ENCODE assay signal across 9 cellular contexts in the genomic region with DNA sequence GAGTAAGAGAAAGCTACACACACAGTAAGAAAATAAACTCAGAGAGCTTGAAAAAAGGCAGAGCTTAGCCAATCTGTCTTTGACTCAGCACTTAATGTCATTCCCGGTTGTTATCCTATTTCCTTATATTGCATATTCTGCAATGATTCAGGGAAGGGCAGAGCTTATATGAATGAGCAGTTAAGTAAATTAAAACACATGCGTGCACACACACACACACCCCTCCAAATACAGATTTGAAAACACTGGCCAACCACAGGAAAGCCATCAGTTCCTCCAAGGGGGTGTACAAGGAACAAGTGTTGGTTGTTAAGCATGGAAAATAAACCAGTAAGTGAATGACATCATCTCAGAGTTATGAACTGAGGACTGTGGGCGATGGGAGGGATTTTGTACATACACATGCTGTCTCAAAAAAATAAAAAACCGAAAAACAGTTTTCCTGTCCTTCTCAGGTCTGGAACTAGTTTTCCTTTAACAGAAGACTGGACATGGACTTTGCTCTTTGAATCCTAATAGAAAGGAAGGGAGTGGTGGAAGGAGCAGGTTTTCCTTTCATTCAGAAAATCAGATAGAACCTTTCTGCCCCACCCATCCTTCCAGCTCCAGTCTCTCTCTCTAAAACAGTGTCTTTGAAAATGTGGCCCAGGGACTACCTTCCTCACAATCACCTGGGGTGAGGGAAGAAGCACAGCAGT. TPM values are rescaled to one million over a fixed set of nuclear protein-coding genes. Genes with fewer than 3 reads are reported as not detected.
DNase-seq lines count a peak whose midpoint lies in the region; ATAC-seq, FAIRE-seq and TF ChIP-seq lines count a peak whose summit lies in the region.
"Had no signal": no experiment of that assay in that cellular context is flagged by ENCODE, and none has a peak within 500 bp of the region (broad histone marks: within the 10 kb centered on the region; RNA-seq: fewer than 3 reads in every experiment).

No MANE protein-coding gene starts in this region.

- H2BK20ac ChIP-seq in IMR-90 (ENCODE audit: low read depth, low read length): no peak overlapping the region

- peaks cover 0 to 4% (median 0%) of the 10 kb centered on the region in 7 donors for H3K9me3 Mint-ChIP-seq in CD4-positive, CD25-positive, alpha-beta regulatory T cell
- no peaks in the 10 kb centered on the region for H3K9me3 Mint-ChIP-seq in activated naive CD8-positive, alpha-beta T cell treated with anti-CD3 and anti-CD28 coated beads, Interleukin-2, amount 10 ng/mL, durations not matched to agents 7 days and 5 days

- peak overlapping the region; percentile 40 to 94 (median 86) for H3K4me3 Mint-ChIP-seq in CD4-positive, CD25-positive, alpha-beta regulatory T cell
- H3K4me3 Mint-ChIP-seq in activated naive CD8-positive, alpha-beta T cell treated with anti-CD3 and anti-CD28 coated beads, Interleukin-2, amount 10 ng/mL, durations not matched to agents 7 days and 5 days: peak overlapping the region; percentile 97

- peaks cover 10% of the 10 kb centered on the region for H3K27me3 ChIP-seq in CD4-positive, CD25-positive, alpha-beta regulatory T cell (ENCODE audit: control insufficient read depth, insufficient read depth, low read length)
- H3K27me3 ChIP-seq in IMR-90 (ENCODE audit: control insufficient read depth, insufficient read depth, low read length): peaks cover 12% of the 10 kb centered on the region
- no peaks in the 10 kb centered on the region for H3K27me3 ChIP-seq in mucosa of rectum (ENCODE audit: control insufficient read depth in 2 of 2, insufficient read depth in 2 of 2, low read length in 2 of 2)
- no peaks in the 10 kb centered on the region for H3K27me3 ChIP-seq in body of pancreas
- no peaks in the 10 kb centered on the region for H3K27me3 ChIP-seq in ascending aorta

- TF ChIP-seq CTCF in IMR-90 (conservative IDR thresholded peaks at IDR 0.05; ENCODE audit: low read depth, low read length): no peak
- no peak for TF ChIP-seq CTCF in body of pancreas (IDR thresholded peaks at IDR 0.05)
- no peak for TF ChIP-seq CTCF in D721Med (IDR thresholded peaks at IDR 0.05; ENCODE audit: insufficient read depth, missing control alignments)
- TF ChIP-seq CTCF in ascending aorta (IDR thresholded peaks at IDR 0.05): no peak

- H2AK9ac ChIP-seq in IMR-90 (replicated peaks; ENCODE audit: low read depth, low read length, poor library complexity): peak overlapping the region; percentile 96

- H3K18ac ChIP-seq in IMR-90 (ENCODE audit: low read depth, low read length): peak overlapping the region; percentile 78

- H4K91ac ChIP-seq in IMR-90 (ENCODE audit: insufficient read depth, low read depth, low read length): peak overlapping the region; percentile 51

- peak overlapping the region; percentile 31 for H2BK15ac ChIP-seq in IMR-90 (ENCODE audit: low read depth, low read length)

- peak overlapping the region; percentile 32; the same call in 1 of the 2 replicates for H4K5ac ChIP-seq in IMR-90 (ENCODE audit: low read depth, low read length)

- dilution Hi-C loops in IMR-90 (cut with HindIII; ENCODE audit: low sequenced_read_pairs, unreplicated experiment): no loop called here

- WGBS in IMR-90 (ENCODE audit: extremely low coverage in 2 of 2, insufficient read length in 1 of 2), 2 experiments: no CpG with 5 or more reads among the region's 4 CpGs
- WGBS in body of pancreas, 2 donors: 6% methylated on average over 4 of the region's 4 CpGs

- H3K27ac ChIP-seq in CD4-positive, CD25-positive, alpha-beta regulatory T cell (ENCODE audit: insufficient read depth, low read length, poor library complexity, severe bottlenecking): no peak overlapping the region
- H3K27ac ChIP-seq in IMR-90 (ENCODE audit: insufficient read depth, low read length) (peak overlapping the region; percentile 66), mucosa of rectum (ENCODE audit: low read depth in 2 of 2, low read length in 2 of 2) (peak overlapping the region; percentile 86 to 95), body of pancreas (no peak overlapping the region), ascending aorta (no peak overlapping the region)

- H3K27me3 Mint-ChIP-seq in CD4-positive, CD25-positive, alpha-beta regulatory T cell: peaks cover 30% of the 10 kb centered on the region
- peaks cover 15% of the 10 kb centered on the region for H3K27me3 Mint-ChIP-seq in activated naive CD8-positive, alpha-beta T cell treated with anti-CD3 and anti-CD28 coated beads, Interleukin-2, amount 10 ng/mL, durations not matched to agents 7 days and 5 days

- H3K9me3 ChIP-seq in CD4-positive, CD25-positive, alpha-beta regulatory T cell (ENCODE audit: control insufficient read depth in 2 of 2, low read length in 2 of 2): no peaks in the 10 kb centered on the region
- H3K9me3 ChIP-seq in IMR-90 (ENCODE audit: control insufficient read depth, insufficient read depth, low read length) (no peaks in the 10 kb centered on the region), mucosa of rectum (ENCODE audit: control insufficient read depth in 2 of 2, low read length in 2 of 2) (no peaks in the 10 kb centered on the region), body of pancreas (no peaks in the 10 kb centered on the region), ascending aorta (no peaks in the 10 kb centered on the region)

- H3K4me1 Mint-ChIP-seq in CD4-positive, CD25-positive, alpha-beta regulatory T cell: peaks cover 8 to 20% (median 13%) of the 10 kb centered on the region in 4 donors
- H3K4me1 Mint-ChIP-seq in activated naive CD8-positive, alpha-beta T cell treated with anti-CD3 and anti-CD28 coated beads, Interleukin-2, amount 10 ng/mL, durations not matched to agents 7 days and 5 days: peaks cover 14% of the 10 kb centered on the region

- H2AFZ ChIP-seq in IMR-90 (replicated peaks; ENCODE audit: low read length, poor library complexity): peak overlapping the region; percentile 94

- H2AK5ac ChIP-seq in IMR-90 (ENCODE audit: low read depth, low read length): peak overlapping the region; percentile 54; the same call in 1 of the 2 replicates

- H4K20me1 ChIP-seq in IMR-90 (ENCODE audit: insufficient read depth, low read length): no peaks in the 10 kb centered on the region; the same call in 1 of the 2 replicates

- peaks cover 8 to 29% of the 10 kb centered on the region in 2 experiments for H3K79me1 ChIP-seq in IMR-90 (ENCODE audit: low read depth in 1 of 2, low read length in 2 of 2)

- peaks cover 15% of the 10 kb centered on the region for H3K9me1 ChIP-seq in IMR-90 (ENCODE audit: insufficient read depth, low read length)

- no peak for DNase-seq in CD4-positive, CD25-positive, alpha-beta regulatory T cell
- DNase-seq in IMR-90 (peak; percentile 96), body of pancreas (no peak), D721Med (ENCODE audit: insufficient read length, low spot score) (no peak), ascending aorta (ENCODE audit: low spot score in 2 of 2) (no peak)
- no peak for DNase-seq in activated naive CD8-positive, alpha-beta T cell treated with anti-CD3 and anti-CD28 coated beads, Interleukin-2, amount 10 ng/mL, durations not matched to agents 7 days and 5 days

- intact Hi-C loops in IMR-90 (cut with micrococcal nuclease) (loop anchor here (1.0 to 2.0 kb wide), 4 partner anchors 73 to 115 kb away; no protein-coding TSS in a partner anchor), body of pancreas (cut with DNase I) (no loop called here), ascending aorta (cut with DNase I) (no loop called here)

- H3K36me3 Mint-ChIP-seq in CD4-positive, CD25-positive, alpha-beta regulatory T cell: no peaks in the 10 kb centered on the region
- H3K36me3 Mint-ChIP-seq in activated naive CD8-positive, alpha-beta T cell treated with anti-CD3 and anti-CD28 coated beads, Interleukin-2, amount 10 ng/mL, durations not matched to agents 7 days and 5 days: peaks cover 12% of the 10 kb centered on the region

- no peak overlapping the region for H3K27ac Mint-ChIP-seq in CD4-positive, CD25-positive, alpha-beta regulatory T cell
- H3K27ac Mint-ChIP-seq in activated naive CD8-positive, alpha-beta T cell treated with anti-CD3 and anti-CD28 coated beads, Interleukin-2, amount 10 ng/mL, durations not matched to agents 7 days and 5 days: no peak overlapping the region

- no peak for FAIRE-seq in D721Med (lab: Jason Lieb, UNC)

- ATAC-seq in CD4-positive, CD25-positive, alpha-beta regulatory T cell (ENCODE audit: low read depth in 2 of 2): no peak
- ATAC-seq in IMR-90 (ENCODE audit: low read depth) (peak; percentile 89), body of pancreas (no peak), GM18502 (IDR thresholded peaks at IDR 0.05; ENCODE audit: poor library complexity, unreplicated experiment) (no peak)
- no peak for ATAC-seq in activated naive CD8-positive, alpha-beta T cell treated with anti-CD3 and anti-CD28 coated beads, Interleukin-2, amount 10 ng/mL, durations not matched to agents 7 days and 5 days (ENCODE audit: low read depth)

- no peaks in the 10 kb centered on the region for H3K36me3 ChIP-seq in CD4-positive, CD25-positive, alpha-beta regulatory T cell (ENCODE audit: control insufficient read depth, insufficient read depth, low read length)
- H3K36me3 ChIP-seq in IMR-90 (ENCODE audit: control insufficient read depth, insufficient read depth, low read length): no peaks in the 10 kb centered on the region
- no peaks in the 10 kb centered on the region for H3K36me3 ChIP-seq in mucosa of rectum (ENCODE audit: control insufficient read depth in 2 of 2, insufficient read depth in 2 of 2, low read length in 2 of 2)
- H3K36me3 ChIP-seq in body of pancreas (replicated peaks in 1 of 2; ENCODE audit: insufficient read depth in 1 of 2, low read depth in 2 of 2): no peaks in the 10 kb centered on the region
- no peaks in the 10 kb centered on the region for H3K36me3 ChIP-seq in ascending aorta

- H3K4me3 ChIP-seq in CD4-positive, CD25-positive, alpha-beta regulatory T cell (ENCODE audit: low read depth, low read length): peak overlapping the region; percentile 13
- peak overlapping the region; percentile 73; the same call in 1 of the 2 replicates for H3K4me3 ChIP-seq in IMR-90 (ENCODE audit: insufficient read depth, low read depth, low read length)
- peak overlapping the region; percentile 61 to 76 for H3K4me3 ChIP-seq in mucosa of rectum (ENCODE audit: low read length in 2 of 2)
- H3K4me3 ChIP-seq in body of pancreas: no peak overlapping the region
- no peak overlapping the region for H3K4me3 ChIP-seq in ascending aorta

- POLR2A ChIA-PET in IMR-90 (lab: Charles Lee; ENCODE audit: unreplicated experiment): interaction anchor here (0.6 to 0.7 kb wide), 3 partner anchors 18 to 70 kb away, joined by 3 to 4 read pairs (median 3); a partner anchor contains a TSS
- POLR2A ChIA-PET in activated naive CD8-positive, alpha-beta T cell treated with anti-CD3 and anti-CD28 coated beads, Interleukin-2, amount 10 ng/mL, durations not matched to agents 7 days and 5 days (lab: Charles Lee): interaction anchor here (0.7 to 2.6 kb wide), 5 partner anchors 10 to 86 kb away, joined by 3 to 18 read pairs (median 3); a partner anchor contains a TSS

- H3K4me1 ChIP-seq in CD4-positive, CD25-positive, alpha-beta regulatory T cell (ENCODE audit: control insufficient read depth, insufficient read depth, low read length, poor library complexity, severe bottlenecking): peaks cover 10% of the 10 kb centered on the region
- H3K4me1 ChIP-seq in IMR-90 (ENCODE audit: control insufficient read depth, insufficient read depth, low read length) (peaks cover 7% of the 10 kb centered on the region), mucosa of rectum (ENCODE audit: control insufficient read depth in 2 of 2, insufficient read depth in 2 of 2, low read length in 2 of 2) (peaks cover 7 to 15% of the 10 kb centered on the region in 2 donors), body of pancreas (peaks cover 10% of the 10 kb centered on the region), ascending aorta (peaks cover 0 to 5% of the 10 kb centered on the region in 2 donors)

- no TSS peak for BruUV-seq in IMR-90 (replicated peaks; lab: Mats Ljungman, UMichigan)

- H3K14ac ChIP-seq in IMR-90 (replicated peaks; ENCODE audit: low read depth, low read length): peak overlapping the region; percentile 84

- peak overlapping the region; percentile 57 for H3K23ac ChIP-seq in IMR-90 (ENCODE audit: low read depth, low read length)

- 0 out of 2 replicates have a peak, but pooled peaks have one; percentile 25 for TF ChIP-seq POLR2A in IMR-90 (IDR thresholded peaks at IDR 0.05; ENCODE audit: low read depth, low read length)
- no peak for TF ChIP-seq POLR2A in body of pancreas (IDR thresholded peaks at IDR 0.05)

- peak overlapping the region; percentile 82 for H2BK5ac ChIP-seq in IMR-90 (ENCODE audit: low read depth, low read length, poor library complexity, severe bottlenecking)

- CTCF ChIA-PET in IMR-90 (lab: Yijun Ruan, JAX): interaction anchor here (0.6 to 1.4 kb wide), 3 partner anchors 91 to 186 kb away, joined by 3 to 4 read pairs (median 4); no protein-coding TSS in a partner anchor

- peak overlapping the region; percentile 14 to 41; a peak in 1 of 4 replicates for H4K8ac ChIP-seq in IMR-90 (ENCODE audit: low read depth in 2 of 2, low read length in 2 of 2)

- H3K56ac ChIP-seq in IMR-90 (ENCODE audit: extremely low read depth, insufficient read depth, low read length): peak overlapping the region; percentile 41

- in situ Hi-C loops in IMR-90 (cut with MboI; ENCODE audit: low sequenced_read_pairs): no loop called here

- peak overlapping the region; percentile 66 for H3K4ac ChIP-seq in IMR-90 (ENCODE audit: low read depth, low read length)

- peak overlapping the region; percentile 98 for H3K4me2 ChIP-seq in IMR-90 (ENCODE audit: low read depth, low read length)

- TF ChIP-seq RAD21 in IMR-90 (IDR thresholded peaks at IDR 0.05; ENCODE audit: low read length): no peak

- H2BK120ac ChIP-seq in IMR-90 (ENCODE audit: low read depth, low read length): peak overlapping the region; percentile 50; the same call in 1 of the 2 replicates

- H3K9ac ChIP-seq in IMR-90 (ENCODE audit: low read depth, low read length) (peak overlapping the region; percentile 61), mucosa of rectum (ENCODE audit: low read depth in 1 of 2, low read length in 2 of 2) (peak overlapping the region; percentile 65 to 66)

RNA-seq across cellular contexts. Expression of a gene that starts 1.0 kb away (rescaled TPM):
- 0.10 TPM for total RNA-seq in CD4-positive, CD25-positive, alpha-beta regulatory T cell
- under 1 TPM; 0.05 to 0.98 (median 0.41) TPM for polyA plus RNA-seq in CD4-positive, CD25-positive, alpha-beta regulatory T cell
- 13.6 TPM in 2 replicates for total RNA-seq in IMR-90 (2012; rRNA removed)
- polyA plus RNA-seq in IMR-90 (2012; rRNA removed): 12.5 and 14.9 TPM in 2 replicates
- polyA plus RNA-seq in IMR-90 (2012; cell fraction: cytosol; rRNA removed): 3.7 TPM in 2 replicates
- polyA plus RNA-seq in IMR-90 (2012; cell fraction: nucleus; rRNA removed; ENCODE audit: low replicate concordance): 54.5 and 78.1 TPM in 2 replicates
- total RNA-seq in activated naive CD8-positive, alpha-beta T cell treated with anti-CD3 and anti-CD28 coated beads, Interleukin-2, amount 10 ng/mL, durations not matched to agents 7 days and 5 days: 10 to 100 TPM; 26.1 to 30.3 TPM
- under 1 TPM in 1 of 2 donors, not detected in 1; 0.52 TPM for total RNA-seq in body of pancreas
- not detected for total RNA-seq in ascending aorta

RNA-seq across cellular contexts. Expression of a gene that starts 8.1 kb away (rescaled TPM):
- total RNA-seq in CD4-positive, CD25-positive, alpha-beta regulatory T cell: 2.3 TPM
- under 1 TPM in 3 of 4 donors, not detected in 1; 0.34 to 0.65 (median 0.35) TPM for polyA plus RNA-seq in CD4-positive, CD25-positive, alpha-beta regulatory T cell
- total RNA-seq in IMR-90 (2012; rRNA removed) (not detected in 2 replicates), body of pancreas (not detected), ascending aorta (not detected)
- polyA plus RNA-seq in IMR-90 (2012; rRNA removed): not detected in 2 replicates
- not detected in 2 replicates for polyA plus RNA-seq in IMR-90 (2012; cell fraction: cytosol; rRNA removed)
- polyA plus RNA-seq in IMR-90 (2012; cell fraction: nucleus; rRNA removed; ENCODE audit: low replicate concordance): not detected in 2 replicates
- 10 to 100 TPM; 22.7 to 24.1 TPM for total RNA-seq in activated naive CD8-positive, alpha-beta T cell treated with anti-CD3 and anti-CD28 coated beads, Interleukin-2, amount 10 ng/mL, durations not matched to agents 7 days and 5 days

RNA-seq across cellular contexts. Expression of a gene that starts 20.2 kb away (rescaled TPM):
- total RNA-seq in CD4-positive, CD25-positive, alpha-beta regulatory T cell: 29.2 TPM
- 100 to 1,000 TPM in 1 of 4 donors, 10 to 100 TPM in 3; 87.3 to 102 (median 92.2) TPM for polyA plus RNA-seq in CD4-positive, CD25-positive, alpha-beta regulatory T cell
- 70.3 and 74.2 TPM in 2 replicates for total RNA-seq in IMR-90 (2012; rRNA removed)
- 60.6 and 61.0 TPM in 2 replicates for polyA plus RNA-seq in IMR-90 (2012; rRNA removed)
- 63.8 and 76.0 TPM in 2 replicates for polyA plus RNA-seq in IMR-90 (2012; cell fraction: cytosol; rRNA removed)
- 25.3 and 30.2 TPM in 2 replicates for polyA plus RNA-seq in IMR-90 (2012; cell fraction: nucleus; rRNA removed; ENCODE audit: low replicate concordance)
- total RNA-seq in activated naive CD8-positive, alpha-beta T cell treated with anti-CD3 and anti-CD28 coated beads, Interleukin-2, amount 10 ng/mL, durations not matched to agents 7 days and 5 days: 10 to 100 TPM; 53.8 TPM
- 10 to 100 TPM; 46.1 to 62.8 TPM for total RNA-seq in body of pancreas
- 85.3 TPM for total RNA-seq in ascending aorta

RNA-seq across cellular contexts. Expression of a gene that starts 29.9 kb away (rescaled TPM):
- total RNA-seq in CD4-positive, CD25-positive, alpha-beta regulatory T cell: 27.5 TPM
- 10 to 100 TPM; 20.2 to 34.6 (median 27.6) TPM for polyA plus RNA-seq in CD4-positive, CD25-positive, alpha-beta regulatory T cell
- 30.8 and 41.8 TPM in 2 replicates for total RNA-seq in IMR-90 (2012; rRNA removed)
- 26.6 and 32.6 TPM in 2 replicates for polyA plus RNA-seq in IMR-90 (2012; rRNA removed)
- polyA plus RNA-seq in IMR-90 (2012; cell fraction: cytosol; rRNA removed): 13.1 and 14.7 TPM in 2 replicates
- polyA plus RNA-seq in IMR-90 (2012; cell fraction: nucleus; rRNA removed; ENCODE audit: low replicate concordance): 16.3 and 33.1 TPM in 2 replicates
- total RNA-seq in activated naive CD8-positive, alpha-beta T cell treated with anti-CD3 and anti-CD28 coated beads, Interleukin-2, amount 10 ng/mL, durations not matched to agents 7 days and 5 days: 10 to 100 TPM; 29.7 to 31.1 TPM
- 1 to 10 TPM; 8.9 to 9.6 TPM for total RNA-seq in body of pancreas
- total RNA-seq in ascending aorta: 29.4 TPM

RNA-seq across cellular contexts. Expression of a gene that starts 47.8 kb away (rescaled TPM):
- not detected for total RNA-seq in CD4-positive, CD25-positive, alpha-beta regulatory T cell
- polyA plus RNA-seq in CD4-positive, CD25-positive, alpha-beta regulatory T cell: not detected
- not detected in 2 replicates for total RNA-seq in IMR-90 (2012; rRNA removed)
- polyA plus RNA-seq in IMR-90 (2012; rRNA removed): not detected in 2 replicates
- polyA plus RNA-seq in IMR-90 (2012; cell fraction: cytosol; rRNA removed): 0.35 TPM in 1 of 2 replicates, not detected in the other
- polyA plus RNA-seq in IMR-90 (2012; cell fraction: nucleus; rRNA removed; ENCODE audit: low replicate concordance): 0.20 and 0.21 TPM in 2 replicates
- under 1 TPM in 1 of 2 experiments, not detected in 1; 0.17 TPM for total RNA-seq in activated naive CD8-positive, alpha-beta T cell treated with anti-CD3 and anti-CD28 coated beads, Interleukin-2, amount 10 ng/mL, durations not matched to agents 7 days and 5 days
- total RNA-seq in body of pancreas: not detected
- total RNA-seq in ascending aorta: 1.4 TPM
- total RNA-seq: T-helper 2 cell treated with Interferon-gamma antibody and Interleukin-4, amounts not matched to agents 100 ng/mL and 5 ng/mL, for 36 hours had no signal

Comparison
In these comparisons a context has a peak if more than half of its experiments do, and no peak if none do; other contexts are left out.
1. H3K27ac ChIP-seq: peak in IMR-90 (single experiment) and mucosa of rectum (2 of 2); none in CD4-positive, CD25-positive, alpha-beta regulatory T cell (single experiment), body of pancreas (0 of 4) and ascending aorta (0 of 2).
2. H3K4me3 ChIP-seq: peak in CD4-positive, CD25-positive, alpha-beta regulatory T cell (single experiment), IMR-90 (single experiment) and mucosa of rectum (2 of 2); none in body of pancreas (0 of 2) and ascending aorta (0 of 2).